ENCODE assay signal across 8 cellular contexts in genomic region chr1:21335088-21335678, GRCh38. TPM values are rescaled to one million over a fixed set of nuclear protein-coding genes. Genes with fewer than 3 reads are reported as not detected.
DNase-seq lines count a peak whose midpoint lies in the region; ATAC-seq and TF ChIP-seq lines count a peak whose summit lies in the region.

No MANE protein-coding gene starts in this region.

- WGBS in esophagus squamous epithelium, 2 donors = 9 to 20% methylated on average over 13 of the region's 19 CpGs

- H3K36me3 ChIP-seq in GM06990 (ENCODE audit: control insufficient read depth, insufficient read depth, low read length) (no peaks in the 10 kb centered on the region), SJSA1 (peaks cover 12% of the 10 kb centered on the region), esophagus squamous epithelium (no peaks in the 10 kb centered on the region)

- TF ChIP-seq CTCF in GM06990 (IDR thresholded peaks at IDR 0.05; ENCODE audit: insufficient read depth, low read length, poor library complexity, severe bottlenecking) = no peak
- peak in 1 of 6 experiments; percentile 1 for TF ChIP-seq CTCF in esophagus squamous epithelium (IDR thresholded peaks at IDR 0.05)
- TF ChIP-seq CTCF in omental fat pad (IDR thresholded peaks at IDR 0.05) = no peak

- H3K9me3 ChIP-seq in SJSA1 (replicated peaks) = no peaks in the 10 kb centered on the region
- no peaks in the 10 kb centered on the region for H3K9me3 ChIP-seq in esophagus squamous epithelium

- peak overlapping the region; percentile 61 for H3K27ac ChIP-seq in SJSA1
- peak overlapping the region; percentile 75 to 93 (median 91) for H3K27ac ChIP-seq in esophagus squamous epithelium

- ATAC-seq in omental fat pad (ENCODE audit: low FRiP score) = no peak

- H3K27me3 ChIP-seq in GM06990 (replicated peaks; ENCODE audit: control insufficient read depth, insufficient read depth, low read length) = no peaks in the 10 kb centered on the region; the same call in 1 of the 2 replicates
- no peaks in the 10 kb centered on the region for H3K27me3 ChIP-seq in SJSA1 (replicated peaks)
- no peaks in the 10 kb centered on the region for H3K27me3 ChIP-seq in esophagus squamous epithelium

- TF ChIP-seq POLR2A in esophagus squamous epithelium (IDR thresholded peaks at IDR 0.05) = no peak

- intact Hi-C loops in esophagus squamous epithelium (cut with DNase I) = no loop called here

- H3K4me3 ChIP-seq in GM06990 (replicated peaks; ENCODE audit: low read depth, low read length) (peak overlapping the region; percentile 53), SJSA1 (peak overlapping the region; percentile 13), esophagus squamous epithelium (peak overlapping the region; percentile 2 to 60 (median 24)), skeletal muscle cell (ENCODE audit: low read depth, low read length) (peak overlapping the region; percentile 23)

- H3K4me1 ChIP-seq in SJSA1 (replicated peaks) (peaks cover 35% of the 10 kb centered on the region), esophagus squamous epithelium (peaks cover 48 to 100% (median 95%) of the 10 kb centered on the region in 3 donors)

- DNase-seq in GM06990 (ENCODE audit: extremely low read depth, insufficient read length) = no peak
- no peak for DNase-seq in SJSA1 (ENCODE audit: low read depth in 1 of 2, low spot score in 2 of 2)
- DNase-seq in esophagus squamous epithelium (lab: John Stamatoyannopoulos, UW) = no peak
- no peak for DNase-seq in skeletal muscle cell (ENCODE audit: low read depth)
- no peak for DNase-seq in central memory CD4-positive, alpha-beta T cell
- no peak for DNase-seq in stimulated activated CD4-positive, alpha-beta T cell treated with anti-CD3 and anti-CD28 coated beads, Interleukin-2, amount 100 ng/mL, for 24 hours
- DNase-seq in amygdala (lab: John Stamatoyannopoulos, UW) = no peak
- no peak for DNase-seq in omental fat pad (ENCODE audit: low spot score)

RNA-seq across cellular contexts. Expression of gene ECE1, which starts 44.9 kb away (rescaled TPM):
- total RNA-seq in SJSA1 (2014; rRNA removed; shearing (Covaris generic)) = 67.2 and 82.6 TPM in 2 replicates
- total RNA-seq in esophagus squamous epithelium (10 to 100 TPM; 11.3 to 42.2 (median 24.1) TPM), omental fat pad (100 to 1,000 TPM in 2 of 4 donors, 10 to 100 TPM in 2; 43.5 to 158 (median 114) TPM)
